Comparison of ENCODE assay signal across 1 cellular context in the genomic region with DNA sequence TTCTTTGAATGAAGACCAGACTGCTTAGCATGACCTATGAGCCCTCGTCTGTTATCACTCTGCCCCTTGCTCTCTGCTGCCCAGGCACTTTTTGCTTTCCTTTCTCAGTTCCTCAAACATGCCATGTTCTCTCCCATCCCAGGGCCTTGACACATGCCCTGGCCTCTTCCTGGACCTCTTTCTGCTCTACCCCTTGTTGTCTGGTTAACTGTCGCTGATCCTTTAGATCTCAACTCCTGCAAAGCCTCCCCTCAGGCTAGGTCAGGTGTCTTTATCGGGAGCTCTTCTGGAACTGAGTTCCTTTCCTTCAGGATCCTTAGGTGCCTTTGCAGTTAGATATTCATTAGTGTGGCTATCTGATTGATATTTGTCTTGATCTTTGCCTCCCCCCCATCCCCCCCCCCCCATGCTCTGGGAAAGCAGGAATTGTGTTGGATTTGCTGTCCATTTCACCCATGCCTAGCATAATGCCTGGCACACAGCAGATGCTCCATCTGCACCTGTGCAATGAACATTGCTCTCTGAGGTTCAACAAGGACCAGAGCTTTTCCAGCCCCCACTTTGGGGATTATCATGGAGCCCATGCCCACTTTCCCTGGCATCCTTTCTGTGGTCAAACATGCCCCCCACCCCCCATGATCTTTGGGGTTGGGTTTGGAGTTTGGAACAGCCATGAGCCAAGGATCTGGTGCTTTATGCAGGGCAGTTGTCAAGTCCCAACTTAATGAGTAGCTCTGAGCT.
TF ChIP-seq lines count a peak whose summit lies in the region.

No MANE protein-coding gene starts in this region.

TF ChIP-seq in HepG2, 621 proteins besides CTCF, POLR2A, EP300 and RAD21 (continued from another document):
- TF ChIP-seq, protein P1, sequence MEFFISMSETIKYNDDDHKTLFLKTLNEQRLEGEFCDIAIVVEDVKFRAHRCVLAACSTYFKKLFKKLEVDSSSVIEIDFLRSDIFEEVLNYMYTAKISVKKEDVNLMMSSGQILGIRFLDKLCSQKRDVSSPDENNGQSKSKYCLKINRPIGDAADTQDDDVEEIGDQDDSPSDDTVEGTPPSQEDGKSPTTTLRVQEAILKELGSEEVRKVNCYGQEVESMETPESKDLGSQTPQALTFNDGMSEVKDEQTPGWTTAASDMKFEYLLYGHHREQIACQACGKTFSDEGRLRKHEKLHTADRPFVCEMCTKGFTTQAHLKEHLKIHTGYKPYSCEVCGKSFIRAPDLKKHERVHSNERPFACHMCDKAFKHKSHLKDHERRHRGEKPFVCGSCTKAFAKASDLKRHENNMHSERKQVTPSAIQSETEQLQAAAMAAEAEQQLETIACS (CRISPR knock-in tag; IDR thresholded peaks at IDR 0.05): no peak
- TF ChIP-seq ZNF180 (CRISPR knock-in tag; IDR thresholded peaks at IDR 0.05; ENCODE audit: borderline replicate concordance, low read depth) (no peak), ZBTB21 (CRISPR knock-in tag; IDR thresholded peaks at IDR 0.05) (no peak), STAG1 (CRISPR knock-in tag; IDR thresholded peaks at IDR 0.05) (no peak), TBX2 (CRISPR knock-in tag; IDR thresholded peaks at IDR 0.05; ENCODE audit: borderline replicate concordance) (no peak), HNRNPL (IDR thresholded peaks at IDR 0.05; ENCODE audit: low read depth, low read length) (no peak), ZNF674 (CRISPR knock-in tag; IDR thresholded peaks at IDR 0.05; ENCODE audit: low read depth) (no peak), EHMT2 (IDR thresholded peaks at IDR 0.05; ENCODE audit: borderline replicate concordance, low read depth, low read length) (no peak)
- TF ChIP-seq, protein P2, sequence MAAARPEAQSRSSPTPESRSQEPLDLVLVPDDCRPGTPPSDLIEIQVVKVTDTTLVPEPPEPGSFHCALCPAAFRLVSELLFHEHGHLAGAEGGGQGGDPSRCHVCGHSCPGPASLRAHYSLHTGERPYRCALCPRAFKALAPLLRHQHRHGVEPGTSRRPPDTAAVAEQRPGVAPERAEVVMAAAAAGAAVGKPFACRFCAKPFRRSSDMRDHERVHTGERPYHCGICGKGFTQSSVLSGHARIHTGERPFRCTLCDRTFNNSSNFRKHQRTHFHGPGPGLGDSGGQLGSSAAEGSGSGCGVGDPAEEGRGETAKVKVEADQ (CRISPR knock-in tag; IDR thresholded peaks at IDR 0.05; ENCODE audit: borderline replicate concordance): no peak
- TF ChIP-seq, protein P3, sequence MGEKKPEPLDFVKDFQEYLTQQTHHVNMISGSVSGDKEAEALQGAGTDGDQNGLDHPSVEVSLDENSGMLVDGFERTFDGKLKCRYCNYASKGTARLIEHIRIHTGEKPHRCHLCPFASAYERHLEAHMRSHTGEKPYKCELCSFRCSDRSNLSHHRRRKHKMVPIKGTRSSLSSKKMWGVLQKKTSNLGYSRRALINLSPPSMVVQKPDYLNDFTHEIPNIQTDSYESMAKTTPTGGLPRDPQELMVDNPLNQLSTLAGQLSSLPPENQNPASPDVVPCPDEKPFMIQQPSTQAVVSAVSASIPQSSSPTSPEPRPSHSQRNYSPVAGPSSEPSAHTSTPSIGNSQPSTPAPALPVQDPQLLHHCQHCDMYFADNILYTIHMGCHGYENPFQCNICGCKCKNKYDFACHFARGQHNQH (CRISPR knock-in tag; IDR thresholded peaks at IDR 0.05): no peak
- TF ChIP-seq, protein P4, sequence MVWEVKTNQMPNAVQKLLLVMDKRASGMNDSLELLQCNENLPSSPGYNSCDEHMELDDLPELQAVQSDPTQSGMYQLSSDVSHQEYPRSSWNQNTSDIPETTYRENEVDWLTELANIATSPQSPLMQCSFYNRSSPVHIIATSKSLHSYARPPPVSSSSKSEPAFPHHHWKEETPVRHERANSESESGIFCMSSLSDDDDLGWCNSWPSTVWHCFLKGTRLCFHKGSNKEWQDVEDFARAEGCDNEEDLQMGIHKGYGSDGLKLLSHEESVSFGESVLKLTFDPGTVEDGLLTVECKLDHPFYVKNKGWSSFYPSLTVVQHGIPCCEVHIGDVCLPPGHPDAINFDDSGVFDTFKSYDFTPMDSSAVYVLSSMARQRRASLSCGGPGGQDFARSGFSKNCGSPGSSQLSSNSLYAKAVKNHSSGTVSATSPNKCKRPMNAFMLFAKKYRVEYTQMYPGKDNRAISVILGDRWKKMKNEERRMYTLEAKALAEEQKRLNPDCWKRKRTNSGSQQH (CRISPR knock-in tag; IDR thresholded peaks at IDR 0.05; ENCODE audit: low read depth): no peak
- TF ChIP-seq, protein P5, sequence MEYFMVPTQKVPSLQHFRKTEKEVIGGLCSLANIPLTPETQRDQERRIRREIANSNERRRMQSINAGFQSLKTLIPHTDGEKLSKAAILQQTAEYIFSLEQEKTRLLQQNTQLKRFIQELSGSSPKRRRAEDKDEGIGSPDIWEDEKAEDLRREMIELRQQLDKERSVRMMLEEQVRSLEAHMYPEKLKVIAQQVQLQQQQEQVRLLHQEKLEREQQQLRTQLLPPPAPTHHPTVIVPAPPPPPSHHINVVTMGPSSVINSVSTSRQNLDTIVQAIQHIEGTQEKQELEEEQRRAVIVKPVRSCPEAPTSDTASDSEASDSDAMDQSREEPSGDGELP (IDR thresholded peaks at IDR 0.05; ENCODE audit: borderline replicate concordance, low read depth): no peak
- TF ChIP-seq, protein P6, sequence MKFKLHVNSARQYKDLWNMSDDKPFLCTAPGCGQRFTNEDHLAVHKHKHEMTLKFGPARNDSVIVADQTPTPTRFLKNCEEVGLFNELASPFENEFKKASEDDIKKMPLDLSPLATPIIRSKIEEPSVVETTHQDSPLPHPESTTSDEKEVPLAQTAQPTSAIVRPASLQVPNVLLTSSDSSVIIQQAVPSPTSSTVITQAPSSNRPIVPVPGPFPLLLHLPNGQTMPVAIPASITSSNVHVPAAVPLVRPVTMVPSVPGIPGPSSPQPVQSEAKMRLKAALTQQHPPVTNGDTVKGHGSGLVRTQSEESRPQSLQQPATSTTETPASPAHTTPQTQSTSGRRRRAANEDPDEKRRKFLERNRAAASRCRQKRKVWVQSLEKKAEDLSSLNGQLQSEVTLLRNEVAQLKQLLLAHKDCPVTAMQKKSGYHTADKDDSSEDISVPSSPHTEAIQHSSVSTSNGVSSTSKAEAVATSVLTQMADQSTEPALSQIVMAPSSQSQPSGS (CRISPR knock-in tag; IDR thresholded peaks at IDR 0.05): no peak
